In genomic region chr12:51953925-51954324, GRCh38 we compare ENCODE assay signal across 12 cellular contexts. TPM values are rescaled to one million over a fixed set of nuclear protein-coding genes. Genes with fewer than 3 reads are reported as not detected.
DNase-seq lines count a peak whose midpoint lies in the region; ATAC-seq lines count a peak whose summit lies in the region.
"Had no signal": no experiment of that assay in that cellular context is flagged by ENCODE, and none has a peak within 500 bp of the region (broad histone marks: within the 10 kb centered on the region; RNA-seq: fewer than 3 reads in every experiment).

No MANE protein-coding gene starts in this region.

- 4 to 7% methylated on average over 4 of the region's 4 CpGs for WGBS in aorta, 2 donors

- H3K36me3 Mint-ChIP-seq in stimulated activated naive CD8-positive, alpha-beta T cell treated with anti-CD3 and anti-CD28 coated beads, Interleukin-15, Interleukin-2, amounts not matched to agents 100 ng/mL and 50 ng/mL, for 24 hours (ENCODE audit: low read depth), result no peaks in the 10 kb centered on the region
- H3K36me3 Mint-ChIP-seq in natural killer cell treated with Interleukin-12 subunit alpha and Interleukin-12 subunit beta and Interleukin-15 and Interleukin-18, amount 100 ng/mL, for 72 hours, result no peaks in the 10 kb centered on the region
- H3K36me3 Mint-ChIP-seq: IgD-negative memory B cell had no signal

- 0 out of 2 replicates have a peak, but pooled peaks cover 13% of the 10 kb centered on the region for H4K20me1 ChIP-seq in Karpas-422 (ENCODE audit: insufficient read depth, low read depth, low read length)

- H3K27ac ChIP-seq in duodenal mucosa (ENCODE audit: low read depth, low read length), result peak overlapping the region; percentile 62
- H3K27ac ChIP-seq in aorta (ENCODE audit: low read depth in 1 of 2, low read length in 2 of 2), result peak overlapping the region; percentile 6 to 61
- H3K27ac ChIP-seq in Karpas-422 (ENCODE audit: low read length), result no peak overlapping the region

- H3K9ac ChIP-seq in duodenal mucosa (ENCODE audit: low read depth in 1 of 2, low read length in 2 of 2) (peak overlapping the region; percentile 48 to 99), Karpas-422 (ENCODE audit: low read length) (no peak overlapping the region)

- no peak overlapping the region for H3K4me2 ChIP-seq in Karpas-422 (ENCODE audit: low read depth, low read length, poor library complexity, severe bottlenecking)

- peak overlapping the region; percentile 82 for H3K4me3 Mint-ChIP-seq in stimulated activated naive CD8-positive, alpha-beta T cell treated with anti-CD3 and anti-CD28 coated beads, Interleukin-15, Interleukin-2, amounts not matched to agents 100 ng/mL and 50 ng/mL, for 24 hours
- peak overlapping the region; percentile 59 for H3K4me3 Mint-ChIP-seq in natural killer cell treated with Interleukin-12 subunit alpha and Interleukin-12 subunit beta and Interleukin-15 and Interleukin-18, amount 100 ng/mL, for 72 hours

- H3K79me2 ChIP-seq in Karpas-422 (ENCODE audit: low read length), result no peaks in the 10 kb centered on the region

- no peaks in the 10 kb centered on the region for H3K27me3 ChIP-seq in duodenal mucosa (ENCODE audit: control insufficient read depth in 1 of 2, insufficient read depth in 2 of 2, low read length in 2 of 2)
- no peaks in the 10 kb centered on the region for H3K27me3 ChIP-seq in aorta (ENCODE audit: control insufficient read depth in 1 of 2, insufficient read depth in 2 of 2, low read length in 1 of 2)
- H3K27me3 ChIP-seq in Karpas-422 (ENCODE audit: low read length), result no peaks in the 10 kb centered on the region

- H3K27ac Mint-ChIP-seq in stimulated activated naive CD8-positive, alpha-beta T cell treated with anti-CD3 and anti-CD28 coated beads, Interleukin-15, Interleukin-2, amounts not matched to agents 100 ng/mL and 50 ng/mL, for 24 hours, result no peak overlapping the region
- H3K27ac Mint-ChIP-seq in natural killer cell treated with Interleukin-12 subunit alpha and Interleukin-12 subunit beta and Interleukin-15 and Interleukin-18, amount 100 ng/mL, for 72 hours, result peak overlapping the region; percentile 11 to 12

- H3K4me3 ChIP-seq in duodenal mucosa (ENCODE audit: low read depth in 1 of 2, low read length in 2 of 2) (peak overlapping the region; percentile 86 to 95), aorta (ENCODE audit: low read length in 2 of 2) (no peak overlapping the region), Karpas-422 (ENCODE audit: low read length) (no peak overlapping the region)

- H3K27me3 Mint-ChIP-seq in stimulated activated naive CD8-positive, alpha-beta T cell treated with anti-CD3 and anti-CD28 coated beads, Interleukin-15, Interleukin-2, amounts not matched to agents 100 ng/mL and 50 ng/mL, for 24 hours, result peaks cover 12% of the 10 kb centered on the region
- H3K27me3 Mint-ChIP-seq in natural killer cell treated with Interleukin-12 subunit alpha and Interleukin-12 subunit beta and Interleukin-15 and Interleukin-18, amount 100 ng/mL, for 72 hours, result peaks cover 7 to 8% of the 10 kb centered on the region in 2 donors

- ATAC-seq in stimulated activated naive CD8-positive, alpha-beta T cell treated with anti-CD3 and anti-CD28 coated beads, Interleukin-15, Interleukin-2, amounts not matched to agents 100 U/mL and 50 U/mL, for 24 hours, result no peak
- no peak for ATAC-seq in natural killer cell treated with Interleukin-12 subunit alpha and Interleukin-12 subunit beta and Interleukin-15 and Interleukin-18, amount 100 ng/mL, for 72 hours
- no peak for ATAC-seq in aorta (ENCODE audit: low FRiP score)

- no peak overlapping the region for H2AFZ ChIP-seq in Karpas-422 (ENCODE audit: low read length)

- H3K36me3 ChIP-seq in duodenal mucosa (ENCODE audit: control insufficient read depth in 1 of 2, insufficient read depth in 2 of 2, low read length in 2 of 2) (no peaks in the 10 kb centered on the region), aorta (ENCODE audit: control insufficient read depth in 1 of 2, insufficient read depth in 2 of 2, low read length in 1 of 2) (no peaks in the 10 kb centered on the region), Karpas-422 (ENCODE audit: insufficient read depth, low read length) (no peaks in the 10 kb centered on the region)

- H3K9me2 ChIP-seq in Karpas-422 (replicated peaks; ENCODE audit: insufficient read depth, low read length), result no peaks in the 10 kb centered on the region

- DNase-seq in stimulated activated naive CD8-positive, alpha-beta T cell treated with anti-CD3 and anti-CD28 coated beads, Interleukin-15, Interleukin-2, amounts not matched to agents 100 U/mL and 50 U/mL, for 24 hours, result no peak
- DNase-seq in natural killer cell treated with Interleukin-12 subunit alpha and Interleukin-12 subunit beta and Interleukin-15 and Interleukin-18, amount 100 ng/mL, for 72 hours (ENCODE audit: low spot score), result no peak
- DNase-seq in aorta (no peak), Karpas-422 (no peak), NCI-H226 (no peak)
- DNase-seq in activated CD4-positive, alpha-beta T cell treated with anti-CD3 and anti-CD28 coated beads, Interleukin-2, amount 50 U/mL, for 4 hours, result no peak
- DNase-seq: COR-L47; stimulated activated CD4-positive, alpha-beta T cell treated with anti-CD3 and anti-CD28 coated beads, Interleukin-2, amount 100 ng/mL, for 48 hours had no signal

- H3K9me3 Mint-ChIP-seq in stimulated activated naive CD8-positive, alpha-beta T cell treated with anti-CD3 and anti-CD28 coated beads, Interleukin-15, Interleukin-2, amounts not matched to agents 100 ng/mL and 50 ng/mL, for 24 hours, result no peaks in the 10 kb centered on the region
- H3K9me3 Mint-ChIP-seq in natural killer cell treated with Interleukin-12 subunit alpha and Interleukin-12 subunit beta and Interleukin-15 and Interleukin-18, amount 100 ng/mL, for 72 hours, result no peaks in the 10 kb centered on the region
- H3K9me3 Mint-ChIP-seq: IgD-negative memory B cell had no signal

- intact Hi-C loops in aorta (cut with DNase I), result no loop called here

- H3K4me1 Mint-ChIP-seq in stimulated activated naive CD8-positive, alpha-beta T cell treated with anti-CD3 and anti-CD28 coated beads, Interleukin-15, Interleukin-2, amounts not matched to agents 100 ng/mL and 50 ng/mL, for 24 hours (ENCODE audit: low read depth), result peaks cover 39% of the 10 kb centered on the region
- peaks cover 44 to 46% of the 10 kb centered on the region in 2 donors for H3K4me1 Mint-ChIP-seq in natural killer cell treated with Interleukin-12 subunit alpha and Interleukin-12 subunit beta and Interleukin-15 and Interleukin-18, amount 100 ng/mL, for 72 hours (ENCODE audit: low read depth in 2 of 2)

- H3K9me3 ChIP-seq in duodenal mucosa (ENCODE audit: control insufficient read depth in 1 of 2, low read length in 2 of 2) (no peaks in the 10 kb centered on the region), aorta (ENCODE audit: control insufficient read depth, low read length) (no peaks in the 10 kb centered on the region), Karpas-422 (ENCODE audit: low read length) (no peaks in the 10 kb centered on the region)

- peaks cover 34 to 44% of the 10 kb centered on the region in 2 donors for H3K4me1 ChIP-seq in duodenal mucosa (ENCODE audit: control insufficient read depth in 1 of 2, insufficient read depth in 2 of 2, low read length in 2 of 2)
- H3K4me1 ChIP-seq in aorta (ENCODE audit: control insufficient read depth in 1 of 2, insufficient read depth in 2 of 2, low read length in 2 of 2), result peaks cover 0 to 2% of the 10 kb centered on the region in 2 donors
- H3K4me1 ChIP-seq in Karpas-422 (ENCODE audit: low read length), result peaks cover 19% of the 10 kb centered on the region

RNA-seq across cellular contexts. Expression of gene ACVR1B, which starts 2.4 kb away (rescaled TPM):
- total RNA-seq in natural killer cell treated with Interleukin-12 subunit alpha and Interleukin-12 subunit beta and Interleukin-15 and Interleukin-18, amount 100 ng/mL, for 72 hours, result 10 to 100 TPM; 16.6 to 17.5 TPM
- 10 to 100 TPM; 24.0 to 24.5 TPM for total RNA-seq in aorta
- polyA plus RNA-seq in aorta, result 1 to 10 TPM; 2.3 to 6.9 TPM
- 2.4 and 3.9 TPM in 2 replicates for total RNA-seq in Karpas-422 (2014; rRNA removed; shearing (Covaris generic); ENCODE audit: low replicate concordance)

RNA-seq across cellular contexts. Expression of gene ACVRL1, which starts 46.6 kb away (rescaled TPM):
- not detected for total RNA-seq in natural killer cell treated with Interleukin-12 subunit alpha and Interleukin-12 subunit beta and Interleukin-15 and Interleukin-18, amount 100 ng/mL, for 72 hours
- 10 to 100 TPM; 53.6 to 96.9 TPM for total RNA-seq in aorta
- 10 to 100 TPM in 1 of 2 donors, 1 to 10 TPM in 1; 3.4 to 13.5 TPM for polyA plus RNA-seq in aorta
- not detected in 2 replicates for total RNA-seq in Karpas-422 (2014; rRNA removed; shearing (Covaris generic); ENCODE audit: low replicate concordance)
- total RNA-seq: RPMI7951 had no signal
- polyA plus RNA-seq: IgD-negative memory B cell had no signal

RNA-seq across cellular contexts. Expression of gene TAMALIN, which starts 52.8 kb away (rescaled TPM):
- total RNA-seq in natural killer cell treated with Interleukin-12 subunit alpha and Interleukin-12 subunit beta and Interleukin-15 and Interleukin-18, amount 100 ng/mL, for 72 hours, result 1 to 10 TPM; 5.4 to 5.6 TPM
- 100 to 1,000 TPM in 1 of 2 donors, 10 to 100 TPM in 1; 64.2 to 129 TPM for total RNA-seq in aorta
- 10 to 100 TPM in 1 of 2 donors, 1 to 10 TPM in 1; 7.1 to 13.8 TPM for polyA plus RNA-seq in aorta
- 0.47 TPM in 1 of 2 replicates, not detected in the other for total RNA-seq in Karpas-422 (2014; rRNA removed; shearing (Covaris generic); ENCODE audit: low replicate concordance)

Comparison
In these comparisons a context has a peak if more than half of its experiments do, and no peak if none do; other contexts are left out.
1. H3K4me3 ChIP-seq: peak in duodenal mucosa (2 of 2); none in aorta (0 of 2) and Karpas-422 (single experiment).
2. RNA of gene ACVRL1, which starts 46.6 kb away (total RNA-seq): 53.6 to 96.9 TPM in aorta; not detected in natural killer cell treated with Interleukin-12 subunit alpha and Interleukin-12 subunit beta and Interleukin-15 and Interleukin-18, amount 100 ng/mL, for 72 hours and not detected in Karpas-422; every median in the first group is over 10 times any median in the second.
3. RNA of gene TAMALIN, which starts 52.8 kb away (total RNA-seq): 64.2 to 129 TPM in aorta; 5.4 to 5.6 TPM in natural killer cell treated with Interleukin-12 subunit alpha and Interleukin-12 subunit beta and Interleukin-15 and Interleukin-18, amount 100 ng/mL, for 72 hours and 0.47 TPM in Karpas-422; every median in the first group is over 4 times any median in the second.